ENCODE assay signal across 13 cellular contexts in genomic region chr14:58826845-58827686, GRCh38.
A peak's percentile ranks its signal among the peaks of the same experiment; 100 is the strongest.
DNase-seq lines count a peak whose midpoint lies in the region; ATAC-seq and TF ChIP-seq lines count a peak whose summit lies in the region.
"Had no signal": no experiment of that assay in that cellular context is flagged by ENCODE, and none has a peak within 500 bp of the region (broad histone marks: within the 10 kb centered on the region; RNA-seq: fewer than 3 reads in every experiment).

No MANE protein-coding gene starts in this region.

- intact Hi-C loops in activated CD4-positive, alpha-beta T cell treated with anti-CD3 and anti-CD28 coated beads for 36 hours (cut with DNase I, micrococcal nuclease) = loop anchor here in 1 of 2 experiments (5.0 kb wide), 2 partner anchors 190 to 325 kb away; partner anchors contain the start of gene DACT1

- TF ChIP-seq CTCF in GM12864 (IDR thresholded peaks at IDR 0.05; ENCODE audit: low read depth, low read length, missing control alignments) = peak; percentile 23
- TF ChIP-seq CTCF in Loucy (conservative IDR thresholded peaks at IDR 0.05; ENCODE audit: low read length) = peak; percentile 31
- peak; percentile 74 for TF ChIP-seq CTCF in chondrocyte (IDR thresholded peaks at IDR 0.05)
- TF ChIP-seq CTCF in parathyroid adenoma (IDR thresholded peaks at IDR 0.05) = peak; percentile 14

- H3K36me3 Mint-ChIP-seq in chondrocyte (ENCODE audit: low read depth) = peaks cover 1% of the 10 kb centered on the region
- H3K36me3 Mint-ChIP-seq in activated CD4-positive, alpha-beta T cell treated with anti-CD3 and anti-CD28 coated beads for 36 hours (ENCODE audit: low read depth) = no peaks in the 10 kb centered on the region
- H3K36me3 Mint-ChIP-seq: stimulated activated naive B cell treated with anti-CD40 and anti-IgM and Interleukin-4, amounts not matched to agents 10 μg/mL and 1 μg/mL and 100 μg/mL, for 72 hours had no signal

- H3K9me3 ChIP-seq in Loucy (ENCODE audit: insufficient read depth, low read depth, low read length) (no peaks in the 10 kb centered on the region; the same call in 1 of the 2 replicates), parathyroid adenoma (ENCODE audit: control insufficient read depth, low read length) (no peaks in the 10 kb centered on the region)

- no peaks in the 10 kb centered on the region for H3K4me1 ChIP-seq in Loucy (ENCODE audit: insufficient read depth, low read length, poor library complexity, severe bottlenecking)
- no peaks in the 10 kb centered on the region for H3K4me1 ChIP-seq in parathyroid adenoma

- no peaks in the 10 kb centered on the region for H3K9me2 ChIP-seq in Loucy (replicated peaks; ENCODE audit: low read depth, low read length)

- H3K4me2 ChIP-seq in Loucy (ENCODE audit: low read depth, low read length, poor library complexity, severe bottlenecking) = no peak overlapping the region
- no peak overlapping the region for H3K4me2 ChIP-seq in parathyroid adenoma (ENCODE audit: low read length)

- POLR2A ChIA-PET in activated CD4-positive, alpha-beta T cell treated with anti-CD3 and anti-CD28 coated beads for 36 hours (lab: Charles Lee) = no interaction called here

- H3K27me3 Mint-ChIP-seq in chondrocyte (ENCODE audit: low read depth) = no peaks in the 10 kb centered on the region
- peaks cover 3% of the 10 kb centered on the region for H3K27me3 Mint-ChIP-seq in activated CD4-positive, alpha-beta T cell treated with anti-CD3 and anti-CD28 coated beads for 36 hours
- H3K27me3 Mint-ChIP-seq: central memory CD8-positive, alpha-beta T cell had no signal

- H3K27ac ChIP-seq in parathyroid adenoma = no peak overlapping the region

- H3K36me3 ChIP-seq in Loucy (ENCODE audit: insufficient read depth, low read length) (no peaks in the 10 kb centered on the region), parathyroid adenoma (ENCODE audit: control insufficient read depth, insufficient read depth, low read length) (no peaks in the 10 kb centered on the region)

- H3K79me2 ChIP-seq in Loucy (ENCODE audit: insufficient read depth, low read length) = no peaks in the 10 kb centered on the region
- no peaks in the 10 kb centered on the region for H3K79me2 ChIP-seq in parathyroid adenoma

- H3K4me3 ChIP-seq in GM12864 (ENCODE audit: low read depth, low read length) (no peak overlapping the region), Loucy (ENCODE audit: low read length, poor library complexity, severe bottlenecking) (no peak overlapping the region), parathyroid adenoma (ENCODE audit: low read depth, low read length) (no peak overlapping the region)

- H3K9ac ChIP-seq in Loucy (ENCODE audit: low read depth, low read length, poor library complexity, severe bottlenecking) (no peak overlapping the region), parathyroid adenoma (no peak overlapping the region)

- H3K9me3 Mint-ChIP-seq in chondrocyte (ENCODE audit: low read depth) = peaks cover 9% of the 10 kb centered on the region
- H3K9me3 Mint-ChIP-seq in activated CD4-positive, alpha-beta T cell treated with anti-CD3 and anti-CD28 coated beads for 36 hours (ENCODE audit: low read depth) = peaks cover 6% of the 10 kb centered on the region
- H3K9me3 Mint-ChIP-seq: activated T-helper 17 cell treated with anti-CD3 and anti-CD28 coated beads, Interleukin-2, amount 50 U/mL, for 72 hours had no signal

- no peaks in the 10 kb centered on the region for H4K20me1 ChIP-seq in Loucy (ENCODE audit: insufficient read depth, low read length, poor library complexity, severe bottlenecking)

- H3K27ac Mint-ChIP-seq in chondrocyte (ENCODE audit: unreplicated experiment) = no peak overlapping the region
- H3K27ac Mint-ChIP-seq in activated CD4-positive, alpha-beta T cell treated with anti-CD3 and anti-CD28 coated beads for 36 hours = no peak overlapping the region
- H3K27ac Mint-ChIP-seq: activated T-helper 17 cell treated with anti-CD3 and anti-CD28 coated beads, Interleukin-2, amount 50 U/mL, for 72 hours; stimulated activated naive B cell treated with anti-CD40 and anti-IgM and Interleukin-4, amounts not matched to agents 10 μg/mL and 1 μg/mL and 100 μg/mL, for 72 hours had no signal

- ATAC-seq in activated CD4-positive, alpha-beta T cell treated with anti-CD3 and anti-CD28 coated beads for 36 hours = no peak
- ATAC-seq: activated T-helper 17 cell treated with anti-CD3 and anti-CD28 coated beads, Interleukin-2, amount 50 U/mL, for 72 hours had no signal

- no peak for DNase-seq in GM12864 (ENCODE audit: low read depth)
- no peak for DNase-seq in chondrocyte (ENCODE audit: low spot score)
- DNase-seq in activated CD4-positive, alpha-beta T cell treated with anti-CD3 and anti-CD28 coated beads for 4 hours = no peak
- no peak for DNase-seq in LoVo (ENCODE audit: low spot score)
- no peak for DNase-seq in activated CD4-positive, alpha-beta T cell treated with anti-CD3 and anti-CD28 coated beads for 36 hours
- DNase-seq: midbrain; NCI-H1092; stimulated activated CD4-positive, alpha-beta T cell treated with anti-CD3 and anti-CD28 coated beads, Interleukin-15, amount 100 ng/mL, for 24 hours; stimulated activated naive B cell treated with anti-CD40 and anti-IgM and Interleukin-4, amounts not matched to agents 10 μg/mL and 1 μg/mL and 100 μg/mL, for 72 hours had no signal

- H3K27me3 ChIP-seq in Loucy (ENCODE audit: insufficient read depth, low read length, poor library complexity, severe bottlenecking) (no peaks in the 10 kb centered on the region), parathyroid adenoma (ENCODE audit: control insufficient read depth, insufficient read depth, low read length) (no peaks in the 10 kb centered on the region)

- no peak overlapping the region for H3K4me3 Mint-ChIP-seq in chondrocyte (ENCODE audit: unreplicated experiment)
- H3K4me3 Mint-ChIP-seq in activated CD4-positive, alpha-beta T cell treated with anti-CD3 and anti-CD28 coated beads for 36 hours = no peak overlapping the region
- H3K4me3 Mint-ChIP-seq: activated T-helper 17 cell treated with anti-CD3 and anti-CD28 coated beads, Interleukin-2, amount 50 U/mL, for 72 hours; central memory CD8-positive, alpha-beta T cell; stimulated activated naive B cell treated with anti-CD40 and anti-IgM and Interleukin-4, amounts not matched to agents 10 μg/mL and 1 μg/mL and 100 μg/mL, for 72 hours had no signal

- no peak overlapping the region for H2AFZ ChIP-seq in Loucy (ENCODE audit: low read length)
- H2AFZ ChIP-seq in parathyroid adenoma = no peak overlapping the region

- peaks cover 29% of the 10 kb centered on the region for H3K4me1 Mint-ChIP-seq in chondrocyte (ENCODE audit: low read depth)
- no peaks in the 10 kb centered on the region for H3K4me1 Mint-ChIP-seq in activated CD4-positive, alpha-beta T cell treated with anti-CD3 and anti-CD28 coated beads for 36 hours
- H3K4me1 Mint-ChIP-seq: central memory CD8-positive, alpha-beta T cell had no signal

- H3F3A ChIP-seq in Loucy (ENCODE audit: low read depth) = no peaks in the 10 kb centered on the region

- CTCF ChIA-PET in activated CD4-positive, alpha-beta T cell treated with anti-CD3 and anti-CD28 coated beads for 36 hours (lab: Charles Lee) = interaction anchor here (0.7 to 1.9 kb wide), 13 partner anchors 9 to 326 kb away, joined by 3 to 11 read pairs (median 4); no protein-coding TSS in a partner anchor

Comparison
In these comparisons a context has a peak if more than half of its experiments do, and no peak if none do; other contexts are left out.
1. CTCF ChIP-seq: peak in every context shown above with its lines; median percentile 74 in chondrocyte; 31 in Loucy; 23 in GM12864; 14 in parathyroid adenoma.